Comparison of ENCODE assay signal across 21 cellular contexts in the genomic region with DNA sequence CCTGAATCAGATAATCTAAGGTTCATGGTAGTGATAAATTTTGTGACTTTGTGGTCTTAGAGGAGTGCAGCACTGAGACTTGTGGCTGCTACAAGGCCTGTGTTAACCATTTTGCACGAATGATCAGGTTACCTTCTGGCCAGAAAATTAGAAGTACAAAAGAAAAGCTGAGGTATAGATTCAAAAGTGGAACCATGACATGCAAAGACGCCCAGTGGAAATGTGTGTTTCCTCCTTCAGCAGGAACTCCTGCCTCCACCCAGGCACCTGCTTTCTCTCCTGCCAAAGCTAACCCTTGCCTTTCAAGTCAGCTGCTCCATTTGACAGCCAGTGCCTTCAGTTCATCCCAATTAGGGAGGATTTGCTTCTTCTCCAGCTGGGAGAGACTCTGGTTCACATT. TPM values are rescaled to one million over a fixed set of nuclear protein-coding genes. Genes with fewer than 3 reads are reported as not detected.
DNase-seq lines count a peak whose midpoint lies in the region; ATAC-seq and TF ChIP-seq lines count a peak whose summit lies in the region.
"Had no signal": no experiment of that assay in that cellular context is flagged by ENCODE, and none has a peak within 500 bp of the region (broad histone marks: within the 10 kb centered on the region; RNA-seq: fewer than 3 reads in every experiment).

No MANE protein-coding gene starts in this region.

- H3K79me2 ChIP-seq in Loucy (ENCODE audit: insufficient read depth, low read length) = no peaks in the 10 kb centered on the region
- H3K79me2 ChIP-seq: parathyroid adenoma had no signal

- H3K4me2 ChIP-seq in Loucy (ENCODE audit: low read depth, low read length, poor library complexity, severe bottlenecking) = peak overlapping the region; percentile 23

- H3K9ac ChIP-seq in Loucy (ENCODE audit: low read depth, low read length, poor library complexity, severe bottlenecking) (peak overlapping the region; percentile 25), adipocyte (ENCODE audit: low read length) (peak overlapping the region; percentile 43)
- H3K9ac ChIP-seq: parathyroid adenoma had no signal

- no peaks in the 10 kb centered on the region for H3F3A ChIP-seq in Loucy (ENCODE audit: low read depth)

- no peaks in the 10 kb centered on the region for H4K20me1 ChIP-seq in Loucy (ENCODE audit: insufficient read depth, low read length, poor library complexity, severe bottlenecking)

- intact Hi-C loops in breast epithelium (cut with DNase I; ENCODE audit: low total_unique reads) = no loop called here

- H3K4me1 ChIP-seq in Loucy (ENCODE audit: insufficient read depth, low read length, poor library complexity, severe bottlenecking) = peaks cover 59% of the 10 kb centered on the region
- peaks cover 35% of the 10 kb centered on the region for H3K4me1 ChIP-seq in adipocyte (ENCODE audit: control insufficient read depth, insufficient read depth, low read length)
- no peaks in the 10 kb centered on the region for H3K4me1 ChIP-seq in breast epithelium
- H3K4me1 ChIP-seq: parathyroid adenoma had no signal

- DNase-seq in NCI-H82 (lab: John Stamatoyannopoulos, UW) (peak; percentile 25), NCI-H82 treated with DMSO at 0.1 percent for 48 hours (lab: John Stamatoyannopoulos, UW; ENCODE audit: unreplicated experiment) (no peak), adipocyte (ENCODE audit: low read depth) (no peak), SKM-1 treated with dmso at 0.1 percent for 144 hours (lab: John Stamatoyannopoulos, UW; ENCODE audit: unreplicated experiment) (no peak), breast epithelium (ENCODE audit: low spot score in 2 of 2) (no peak)
- DNase-seq: 8988T; activated CD4-positive, alpha-beta T cell treated with anti-CD3 and anti-CD28 coated beads for 48 hours; COR-L47; HFFc6; midbrain; NCI-H1436; NCI-H345; SW 1271 had no signal

- H3K9me3 ChIP-seq in Loucy (ENCODE audit: insufficient read depth, low read depth, low read length) (no peaks in the 10 kb centered on the region), adipocyte (ENCODE audit: control insufficient read depth, low read length) (no peaks in the 10 kb centered on the region), breast epithelium (no peaks in the 10 kb centered on the region)

- H3K27me3 ChIP-seq in Loucy (ENCODE audit: insufficient read depth, low read length, poor library complexity, severe bottlenecking) (no peaks in the 10 kb centered on the region), adipocyte (replicated peaks; ENCODE audit: control insufficient read depth, insufficient read depth, low read length) (no peaks in the 10 kb centered on the region), breast epithelium (no peaks in the 10 kb centered on the region)

- peak; percentile 56 for ATAC-seq in GM18867 (IDR thresholded peaks at IDR 0.05; ENCODE audit: unreplicated experiment)
- ATAC-seq in GM18868 (IDR thresholded peaks at IDR 0.05; ENCODE audit: unreplicated experiment) = no peak

- TF ChIP-seq CTCF in Loucy (conservative IDR thresholded peaks at IDR 0.05; ENCODE audit: low read length) (no peak), breast epithelium (IDR thresholded peaks at IDR 0.05) (no peak)

- TF ChIP-seq POLR2A in breast epithelium (IDR thresholded peaks at IDR 0.05) = no peak

- H3K4me3 ChIP-seq in Loucy (ENCODE audit: low read length, poor library complexity, severe bottlenecking) (peak overlapping the region; percentile 2), adipocyte (ENCODE audit: low read length) (peak overlapping the region; percentile 42), breast epithelium (no peak overlapping the region)

- no peaks in the 10 kb centered on the region for H3K9me2 ChIP-seq in Loucy (replicated peaks; ENCODE audit: low read depth, low read length)

- no peak overlapping the region for H3K27ac ChIP-seq in breast epithelium
- H3K27ac ChIP-seq: parathyroid adenoma had no signal

- H2AFZ ChIP-seq in Loucy (ENCODE audit: low read length) = peak overlapping the region; percentile 63
- H2AFZ ChIP-seq: parathyroid adenoma had no signal

- no peaks in the 10 kb centered on the region for H3K36me3 ChIP-seq in Loucy (ENCODE audit: insufficient read depth, low read length)
- H3K36me3 ChIP-seq in adipocyte (ENCODE audit: control insufficient read depth, insufficient read depth, low read length, severe bottlenecking) = no peaks in the 10 kb centered on the region
- no peaks in the 10 kb centered on the region for H3K36me3 ChIP-seq in breast epithelium

RNA-seq across cellular contexts. Expression of a gene that starts 10.1 kb away (rescaled TPM):
- total RNA-seq in breast epithelium = not detected
- total RNA-seq: cerebellum, epithelial cell of proximal tubule, glomerular endothelial cell, HFFc6 had no signal

RNA-seq across cellular contexts. Expression of a gene that starts 21.6 kb away (rescaled TPM):
- total RNA-seq in breast epithelium = 100 to 1,000 TPM; 159 to 222 (median 168) TPM

RNA-seq across cellular contexts. Expression of a gene that starts 44.6 kb away (rescaled TPM):
- 1 to 10 TPM in 2 of 3 donors, under 1 TPM in 1; 0.96 to 8.5 (median 7.8) TPM for total RNA-seq in breast epithelium
- total RNA-seq: cerebellum, glomerular endothelial cell, HFFc6, temporal lobe had no signal

Comparison
In these comparisons a context has a peak if more than half of its experiments do, and no peak if none do; other contexts are left out.
1. H3K4me3 ChIP-seq: peak in Loucy (single experiment) and adipocyte (single experiment); none in breast epithelium (0 of 3).